20 cellular contexts compared by ENCODE assay signal in genomic region chr14:90805662-90806548, GRCh38. TPM values are rescaled to one million over a fixed set of nuclear protein-coding genes. Genes with fewer than 3 reads are reported as not detected.
DNase-seq lines count a peak whose midpoint lies in the region; ATAC-seq and TF ChIP-seq lines count a peak whose summit lies in the region.
"Had no signal": no experiment of that assay in that cellular context is flagged by ENCODE, and none has a peak within 500 bp of the region (broad histone marks: within the 10 kb centered on the region; RNA-seq: fewer than 3 reads in every experiment).

No MANE protein-coding gene starts in this region.

- H3K27ac Mint-ChIP-seq in neural progenitor cell = peak overlapping the region; percentile 4
- no peak overlapping the region for H3K27ac Mint-ChIP-seq in activated CD8-positive, alpha-beta T cell treated with anti-CD3 and anti-CD28 coated beads, Interleukin-2, amount 10 ng/mL, durations not matched to agents 7 days and 5 days

- H3K27me3 ChIP-seq in neural progenitor cell = no peaks in the 10 kb centered on the region
- H3K27me3 ChIP-seq: pancreas, tibial artery had no signal

- H3F3A ChIP-seq in neural progenitor cell (ENCODE audit: low read depth) = no peaks in the 10 kb centered on the region

- H3K4me1 ChIP-seq in neural progenitor cell = no peaks in the 10 kb centered on the region

- H3K36me3 Mint-ChIP-seq in neural progenitor cell = peaks cover 2% of the 10 kb centered on the region
- H3K36me3 Mint-ChIP-seq in activated CD8-positive, alpha-beta T cell treated with anti-CD3 and anti-CD28 coated beads, Interleukin-2, amount 10 ng/mL, durations not matched to agents 7 days and 5 days (ENCODE audit: low read depth) = peaks cover 4% of the 10 kb centered on the region

- H4K20me1 ChIP-seq in neural progenitor cell (ENCODE audit: low read depth) = no peaks in the 10 kb centered on the region

- intact Hi-C loops in Right ventricle myocardium inferior (cut with DNase I) = loop anchor here (5.0 kb wide), 1 partner anchor 49 kb away; no protein-coding TSS in a partner anchor
- intact Hi-C loops in cardiac septum (cut with DNase I) = no loop called here
- intact Hi-C loops in Right ventricle myocardium superior (cut with DNase I) = no loop called here

- no peak for DNase-seq in Right ventricle myocardium inferior (ENCODE audit: missing footprints)
- no peak for DNase-seq in cardiac septum (ENCODE audit: low spot score)
- peak; percentile 72 for DNase-seq in Right ventricle myocardium superior
- DNase-seq in neural progenitor cell (ENCODE audit: low spot score) = peak; percentile 24
- DNase-seq in amniotic stem cell (lab: John Stamatoyannopoulos, UW) = no peak
- no peak for DNase-seq in activated CD4-positive, alpha-beta T cell treated with anti-CD3 and anti-CD28 coated beads for 48 hours
- DNase-seq in NCI-H524 (lab: John Stamatoyannopoulos, UW) = no peak
- no peak for DNase-seq in activated CD8-positive, alpha-beta T cell treated with anti-CD3 and anti-CD28 coated beads, Interleukin-2, amount 10 ng/mL, durations not matched to agents 7 days and 5 days
- DNase-seq: activated CD4-positive, alpha-beta T cell treated with anti-CD3 and anti-CD28 coated beads for 1 hour; activated CD8-positive, alpha-beta memory T cell treated with anti-CD3 and anti-CD28 coated beads, Interleukin-2, amount 50 U/mL, for 4 hours; activated gamma-delta T cell treated with Interleukin-2 at 50 U/mL for 16 hours; NCI-H1092; NCI-H69; pancreas; T-helper 2 cell; tibial artery had no signal

- no peak overlapping the region for H3K4me3 ChIP-seq in neural progenitor cell
- H3K4me3 ChIP-seq: coronary artery, pancreas, smooth muscle cell, tibial artery had no signal

- no peak for TF ChIP-seq CTCF in neural progenitor cell (IDR thresholded peaks at IDR 0.05)

- no peaks in the 10 kb centered on the region for H3K9me3 ChIP-seq in neural progenitor cell (ENCODE audit: low read depth)
- H3K9me3 ChIP-seq: pancreas, tibial artery had no signal

- ATAC-seq in Right ventricle myocardium inferior (peak; percentile 64), Right ventricle myocardium superior (ENCODE audit: poor library complexity) (peak; percentile 71)
- no peak for ATAC-seq in activated CD8-positive, alpha-beta T cell treated with anti-CD3 and anti-CD28 coated beads, Interleukin-2, amount 10 ng/mL, durations not matched to agents 7 days and 5 days

- CTCF ChIA-PET in activated CD8-positive, alpha-beta T cell treated with anti-CD3 and anti-CD28 coated beads, Interleukin-2, amount 10 ng/mL, durations not matched to agents 7 days and 5 days (lab: Charles Lee) = no interaction called here

- H3K4me2 ChIP-seq in neural progenitor cell = no peak overlapping the region
- H3K4me2 ChIP-seq: KMS-11, smooth muscle cell had no signal

- no peak overlapping the region for H3K4me3 Mint-ChIP-seq in neural progenitor cell
- no peak overlapping the region for H3K4me3 Mint-ChIP-seq in activated CD8-positive, alpha-beta T cell treated with anti-CD3 and anti-CD28 coated beads, Interleukin-2, amount 10 ng/mL, durations not matched to agents 7 days and 5 days

- H3K27ac ChIP-seq in neural progenitor cell = no peak overlapping the region
- H3K27ac ChIP-seq: C4-2B, coronary artery, KMS-11, pancreas, tibial artery had no signal

- no peak overlapping the region for H3K9ac ChIP-seq in neural progenitor cell
- H3K9ac ChIP-seq: KMS-11 had no signal

- H3K4me1 Mint-ChIP-seq in neural progenitor cell = peaks cover 31% of the 10 kb centered on the region
- peaks cover 19% of the 10 kb centered on the region for H3K4me1 Mint-ChIP-seq in activated CD8-positive, alpha-beta T cell treated with anti-CD3 and anti-CD28 coated beads, Interleukin-2, amount 10 ng/mL, durations not matched to agents 7 days and 5 days (ENCODE audit: low read depth)

- no peak overlapping the region for H2AFZ ChIP-seq in neural progenitor cell (replicated peaks)

- H3K27me3 Mint-ChIP-seq in neural progenitor cell (ENCODE audit: insufficient read depth, low read depth) = peaks cover 5% of the 10 kb centered on the region
- no peaks in the 10 kb centered on the region for H3K27me3 Mint-ChIP-seq in activated CD8-positive, alpha-beta T cell treated with anti-CD3 and anti-CD28 coated beads, Interleukin-2, amount 10 ng/mL, durations not matched to agents 7 days and 5 days (ENCODE audit: low read depth)

- no peaks in the 10 kb centered on the region for H3K79me2 ChIP-seq in neural progenitor cell (ENCODE audit: low read depth)

- POLR2A ChIA-PET in activated CD8-positive, alpha-beta T cell treated with anti-CD3 and anti-CD28 coated beads, Interleukin-2, amount 10 ng/mL, durations not matched to agents 7 days and 5 days (lab: Charles Lee) = no interaction called here

- H3K9me3 Mint-ChIP-seq in neural progenitor cell = no peaks in the 10 kb centered on the region
- peaks cover 4% of the 10 kb centered on the region for H3K9me3 Mint-ChIP-seq in activated CD8-positive, alpha-beta T cell treated with anti-CD3 and anti-CD28 coated beads, Interleukin-2, amount 10 ng/mL, durations not matched to agents 7 days and 5 days (ENCODE audit: insufficient read depth)

- H3K36me3 ChIP-seq in neural progenitor cell = no peaks in the 10 kb centered on the region
- H3K36me3 ChIP-seq: pancreas, tibial artery had no signal

RNA-seq across cellular contexts. Expression of gene TTC7B, which starts 10.3 kb away (rescaled TPM):
- total RNA-seq in Right ventricle myocardium inferior (67.5 TPM), cardiac septum (64.9 TPM), Right ventricle myocardium superior (60.3 TPM), neural progenitor cell (ENCODE audit: low replicate concordance) (19.0 and 20.6 TPM in 2 replicates)
- 1 to 10 TPM; 5.3 to 6.8 TPM for total RNA-seq in activated CD8-positive, alpha-beta T cell treated with anti-CD3 and anti-CD28 coated beads, Interleukin-2, amount 10 ng/mL, durations not matched to agents 7 days and 5 days

Comparison
In these comparisons a context has a peak if more than half of its experiments do, and no peak if none do; other contexts are left out.
1. DNase-seq: peak in Right ventricle myocardium superior (single experiment) and neural progenitor cell (single experiment); none in Right ventricle myocardium inferior (single experiment), cardiac septum (single experiment), amniotic stem cell (single experiment), activated CD4-positive, alpha-beta T cell treated with anti-CD3 and anti-CD28 coated beads for 48 hours (single experiment), NCI-H524 (0 of 2) and activated CD8-positive, alpha-beta T cell treated with anti-CD3 and anti-CD28 coated beads, Interleukin-2, amount 10 ng/mL, durations not matched to agents 7 days and 5 days (single experiment).